ENCODE assay signal across 12 cellular contexts in the genomic region with DNA sequence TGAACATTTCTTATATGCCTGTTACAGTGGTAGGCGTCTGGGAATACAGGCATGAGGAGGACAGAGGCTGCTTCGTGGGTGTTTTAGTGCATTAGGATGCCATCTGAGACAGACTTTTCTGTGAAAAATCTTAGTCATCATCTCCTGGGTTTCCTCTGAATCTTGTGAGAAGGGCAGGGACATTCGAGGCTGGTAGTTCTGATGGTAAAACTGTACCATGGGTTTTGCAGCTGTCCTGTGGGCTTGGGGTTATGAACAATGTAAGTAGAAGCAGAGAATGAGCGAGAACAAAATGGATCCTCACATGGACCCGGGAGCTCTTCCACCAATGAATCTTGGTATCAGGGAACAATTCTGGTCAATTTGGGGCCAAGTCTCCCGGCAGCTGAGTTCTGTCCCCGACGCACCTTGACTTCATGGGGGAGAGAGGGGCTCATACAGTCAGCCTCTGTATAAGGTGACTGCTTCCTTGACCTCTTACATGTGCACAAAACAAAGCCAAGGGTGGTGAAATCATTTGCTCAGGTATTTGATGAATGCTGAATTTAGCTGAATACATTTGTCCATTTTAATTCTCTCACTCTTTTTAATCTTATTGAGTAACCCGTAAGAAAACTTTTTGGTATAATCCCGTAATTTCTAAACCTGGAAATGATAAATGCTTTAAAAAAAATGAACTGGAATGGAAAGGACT.
DNase-seq lines count a peak whose midpoint lies in the region; ATAC-seq and TF ChIP-seq lines count a peak whose summit lies in the region.
"Had no signal": no experiment of that assay in that cellular context is flagged by ENCODE, and none has a peak within 500 bp of the region (broad histone marks: within the 10 kb centered on the region; RNA-seq: fewer than 3 reads in every experiment).

No MANE protein-coding gene starts in this region.

- no peak for TF ChIP-seq POLR2A in gastroesophageal sphincter (IDR thresholded peaks at IDR 0.05)
- no peak for TF ChIP-seq POLR2A in thyroid gland (IDR thresholded peaks at IDR 0.05)

- intact Hi-C loops in heart right ventricle (cut with DNase I) (no loop called here), thyroid gland (cut with DNase I) (no loop called here)

- H3K4me1 ChIP-seq in heart right ventricle (peaks cover 0 to 32% (median 6%) of the 10 kb centered on the region in 9 donors), right atrium auricular region (no peaks in the 10 kb centered on the region), gastroesophageal sphincter (peaks cover 6 to 23% (median 6%) of the 10 kb centered on the region in 3 donors), thyroid gland (peaks cover 19 to 37% of the 10 kb centered on the region in 2 donors)

- H3K27ac ChIP-seq in heart right ventricle = peak overlapping the region in 7 of 10 donors; percentile 21 to 83 (median 50)
- H3K27ac ChIP-seq in right atrium auricular region = no peak overlapping the region
- H3K27ac ChIP-seq in SK-N-MC = peak overlapping the region; percentile 6; the same call in 1 of the 2 replicates
- H3K27ac ChIP-seq in gastroesophageal sphincter = peak overlapping the region; percentile 25 to 88 (median 76)
- peak overlapping the region in 2 of 3 donors; percentile 53 to 64 for H3K27ac ChIP-seq in thyroid gland
- H3K27ac ChIP-seq: C4-2B had no signal

- H3K4me3 ChIP-seq in heart right ventricle (no peak overlapping the region), right atrium auricular region (no peak overlapping the region), SK-N-MC (peak overlapping the region; percentile 17; the same call in 1 of the 2 replicates), gastroesophageal sphincter (no peak overlapping the region), thyroid gland (replicated peaks in 1 of 3) (no peak overlapping the region)
- H3K4me3 ChIP-seq: mucosa of descending colon had no signal

- TF ChIP-seq EP300 in gastroesophageal sphincter (IDR thresholded peaks at IDR 0.05) = no peak

- H3K9ac ChIP-seq in SK-N-MC (ENCODE audit: insufficient read length) = no peak overlapping the region

- TF ChIP-seq CTCF in heart right ventricle (IDR thresholded peaks at IDR 0.05) = no peak
- no peak for TF ChIP-seq CTCF in right atrium auricular region (IDR thresholded peaks at IDR 0.05)
- no peak for TF ChIP-seq CTCF in gastroesophageal sphincter (IDR thresholded peaks at IDR 0.05)
- no peak for TF ChIP-seq CTCF in thyroid gland (IDR thresholded peaks at IDR 0.05)

- H3K9me3 ChIP-seq in heart right ventricle (peaks cover 0 to 8% (median 0%) of the 10 kb centered on the region in 11 donors), right atrium auricular region (no peaks in the 10 kb centered on the region), SK-N-MC (ENCODE audit: low read depth, low read length) (no peaks in the 10 kb centered on the region), gastroesophageal sphincter (no peaks in the 10 kb centered on the region), thyroid gland (no peaks in the 10 kb centered on the region)
- H3K9me3 ChIP-seq: mucosa of descending colon had no signal

- ATAC-seq in heart right ventricle (no peak), gastroesophageal sphincter (peak; percentile 24), HG03135 (IDR thresholded peaks at IDR 0.05; ENCODE audit: unreplicated experiment) (no peak), HG03095 (IDR thresholded peaks at IDR 0.05; ENCODE audit: unreplicated experiment) (no peak), GM18520 (IDR thresholded peaks at IDR 0.05; ENCODE audit: unreplicated experiment) (no peak)
- ATAC-seq: WTC11 had no signal

- H3K36me3 ChIP-seq in heart right ventricle = no peaks in the 10 kb centered on the region
- H3K36me3 ChIP-seq in right atrium auricular region = no peaks in the 10 kb centered on the region
- no peaks in the 10 kb centered on the region for H3K36me3 ChIP-seq in SK-N-MC (ENCODE audit: insufficient read depth, low read length)
- no peaks in the 10 kb centered on the region for H3K36me3 ChIP-seq in gastroesophageal sphincter
- no peaks in the 10 kb centered on the region for H3K36me3 ChIP-seq in thyroid gland

- no peak for DNase-seq in heart right ventricle
- DNase-seq in right atrium auricular region (ENCODE audit: low spot score) = no peak
- no peak for DNase-seq in SK-N-MC (ENCODE audit: low read depth, low spot score)
- DNase-seq in thyroid gland = no peak
- DNase-seq: MM.1S, mucosa of descending colon had no signal

- no peaks in the 10 kb centered on the region for H3K27me3 ChIP-seq in heart right ventricle
- no peaks in the 10 kb centered on the region for H3K27me3 ChIP-seq in right atrium auricular region
- no peaks in the 10 kb centered on the region for H3K27me3 ChIP-seq in gastroesophageal sphincter
- no peaks in the 10 kb centered on the region for H3K27me3 ChIP-seq in thyroid gland

- 81 to 87% methylated on average over 10 of the region's 10 CpGs for WGBS in heart right ventricle, 2 donors
- 56 to 69% methylated on average over 5 to 6 of the region's 10 CpGs for WGBS in gastroesophageal sphincter (ENCODE audit: low coverage in 1 of 2), 2 donors
- 87 to 92% methylated on average over 10 of the region's 10 CpGs for WGBS in thyroid gland, 2 donors

Comparison
In these comparisons a context has a peak if more than half of its experiments do, and no peak if none do; other contexts are left out.
1. H3K27ac ChIP-seq: peak in heart right ventricle (7 of 10), SK-N-MC (single experiment), gastroesophageal sphincter (4 of 4) and thyroid gland (2 of 3); none in right atrium auricular region (0 of 2).